Comparison of ENCODE assay signal across 18 cellular contexts in the genomic region with DNA sequence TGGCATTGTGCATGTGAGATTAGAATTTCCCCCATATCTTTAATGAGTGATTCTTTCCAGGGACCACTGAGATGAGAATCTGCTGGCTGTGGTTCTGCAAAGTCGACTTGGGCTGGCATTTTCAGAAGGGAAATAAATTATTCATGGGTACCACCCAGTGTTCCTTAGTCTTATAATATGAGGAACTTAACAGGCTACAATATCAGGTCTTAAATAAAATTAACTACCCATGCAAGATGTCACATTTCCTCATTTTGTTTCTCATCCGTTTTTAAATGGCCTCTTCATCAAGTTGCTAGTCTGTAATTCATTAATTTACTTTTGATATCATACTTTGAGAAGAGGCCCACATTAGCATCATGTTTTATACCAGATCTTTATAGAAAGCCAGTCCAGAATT.
"Had no signal": no experiment of that assay in that cellular context is flagged by ENCODE, and none has a peak within 500 bp of the region (broad histone marks: within the 10 kb centered on the region; RNA-seq: fewer than 3 reads in every experiment).

No MANE protein-coding gene starts in this region.

- H3K27ac ChIP-seq: brain microvascular endothelial cell, heart right ventricle, left ventricle myocardium inferior had no signal

- H3K4me3 ChIP-seq: heart right ventricle, left ventricle myocardium inferior had no signal

- H3K4me1 Mint-ChIP-seq: immature natural killer cell had no signal

- H3K4me3 Mint-ChIP-seq: activated T-cell treated with anti-CD3 and anti-CD28 coated beads, Interleukin-2, amount 50 U/mL, for 72 hours; immature natural killer cell had no signal

- DNase-seq: activated CD4-positive, alpha-beta T cell treated with anti-CD3 and anti-CD28 coated beads for 1 hour; activated CD8-positive, alpha-beta memory T cell treated with anti-CD3 and anti-CD28 coated beads for 24 hours; activated effector memory CD4-positive, alpha-beta T cell treated with anti-CD3 and anti-CD28 coated beads, Interleukin-2, amount 50 U/mL, for 16 hours; activated naive CD4-positive, alpha-beta T cell treated with anti-CD3 and anti-CD28 coated beads, Interleukin-2, amount 50 U/mL, for 16 hours; activated T-cell treated with anti-CD3 and anti-CD28 coated beads, Interleukin-2, amount 50 U/mL, for 72 hours; aorta; brain microvascular endothelial cell; central memory CD4-positive, alpha-beta T cell; erythroblast; heart right ventricle; immature natural killer cell; kidney glomerular epithelial cell; left ventricle myocardium inferior; mammary epithelial cell; occipital lobe; retina; stimulated activated naive CD4-positive, alpha-beta T cell; T-helper 9 cell had no signal

- H3K9me3 ChIP-seq: heart right ventricle, left ventricle myocardium inferior had no signal

- H3K36me3 ChIP-seq: brain microvascular endothelial cell, left ventricle myocardium inferior had no signal

- H3K27me3 ChIP-seq: brain microvascular endothelial cell, heart right ventricle had no signal

- ATAC-seq: activated T-cell treated with anti-CD3 and anti-CD28 coated beads, Interleukin-2, amount 50 U/mL, for 72 hours; heart right ventricle had no signal

- H3K27ac Mint-ChIP-seq: activated T-cell treated with anti-CD3 and anti-CD28 coated beads, Interleukin-2, amount 50 U/mL, for 72 hours; immature natural killer cell had no signal

- H3K9me3 Mint-ChIP-seq: activated T-cell treated with anti-CD3 and anti-CD28 coated beads, Interleukin-2, amount 50 U/mL, for 72 hours; immature natural killer cell had no signal
